ENCODE assay signal across 8 cellular contexts in genomic region chr20:49187330-49188100, GRCh38. TPM values are rescaled to one million over a fixed set of nuclear protein-coding genes. Genes with fewer than 3 reads are reported as not detected.
DNase-seq lines count a peak whose midpoint lies in the region; ATAC-seq and TF ChIP-seq lines count a peak whose summit lies in the region.

No MANE protein-coding gene starts in this region.

- peak overlapping the region; percentile 70; the same call in 1 of the 2 replicates for H3K27ac ChIP-seq in SK-N-MC

- H3K9me3 ChIP-seq in SK-N-MC (ENCODE audit: low read depth, low read length), result no peaks in the 10 kb centered on the region

- peak; percentile 21 for ATAC-seq in HG03095 (IDR thresholded peaks at IDR 0.05; ENCODE audit: unreplicated experiment)
- peak; percentile 67 for ATAC-seq in stimulated activated effector memory CD8-positive, alpha-beta T cell treated with anti-CD3 and anti-CD28 coated beads, Interleukin-12 subunit alpha, Interleukin-12 subunit beta, amount 100 ng/mL, for 72 hours

- peak overlapping the region; percentile 87 for H3K9ac ChIP-seq in SK-N-MC (ENCODE audit: insufficient read length)

- H3K36me3 Mint-ChIP-seq in stimulated activated effector memory CD8-positive, alpha-beta T cell treated with anti-CD3 and anti-CD28 coated beads, Interleukin-12 subunit alpha, Interleukin-12 subunit beta, amount 100 ng/mL, for 72 hours, result peaks cover 45% of the 10 kb centered on the region

- peak overlapping the region; percentile 95 for H3K4me3 ChIP-seq in SK-N-MC
- H3K4me3 ChIP-seq in cardiac fibroblast (replicated peaks in 1 of 2; ENCODE audit: low read depth in 2 of 2, low read length in 2 of 2), result peak overlapping the region; percentile 61 to 78
- peak overlapping the region; percentile 82 for H3K4me3 ChIP-seq in lower leg skin (ENCODE audit: low read depth, poor library complexity, severe bottlenecking)

- H3K4me1 Mint-ChIP-seq in stimulated activated effector memory CD8-positive, alpha-beta T cell treated with anti-CD3 and anti-CD28 coated beads, Interleukin-12 subunit alpha, Interleukin-12 subunit beta, amount 100 ng/mL, for 72 hours, result peaks cover 43% of the 10 kb centered on the region

- peaks cover 11% of the 10 kb centered on the region; the same call in 1 of the 2 replicates for H3K36me3 ChIP-seq in SK-N-MC (ENCODE audit: insufficient read depth, low read length)

- no peak for TF ChIP-seq POLR2A in lower leg skin (IDR thresholded peaks at IDR 0.05)

- peak in 2 of 3 experiments; percentile 28 to 67 for DNase-seq in NCI-H1417 (lab: John Stamatoyannopoulos, UW)
- no peak for DNase-seq in NCI-H1417 treated with DMSO at 0.1 percent for 48 hours (lab: John Stamatoyannopoulos, UW)
- no peak for DNase-seq in SK-N-MC (ENCODE audit: low read depth, low spot score)
- no peak for DNase-seq in cardiac fibroblast (ENCODE audit: low read depth in 2 of 2)
- peak in 1 of 2 donors; percentile 85 for DNase-seq in lower leg skin (ENCODE audit: low spot score in 2 of 2)
- peak; percentile 14 to 70 for DNase-seq in stimulated activated effector memory CD8-positive, alpha-beta T cell treated with anti-CD3 and anti-CD28 coated beads, Interleukin-12 subunit alpha, Interleukin-12 subunit beta, amount 100 ng/mL, for 72 hours (ENCODE audit: low spot score in 2 of 2)
- no peak for DNase-seq in DMS114 treated with DMSO at 0.1 percent for 48 hours (lab: John Stamatoyannopoulos, UW; ENCODE audit: unreplicated experiment)

- TF ChIP-seq CTCF in cardiac fibroblast (IDR thresholded peaks at IDR 0.05; ENCODE audit: low read depth, low read length) (no peak), lower leg skin (IDR thresholded peaks at IDR 0.05) (no peak)

- peak overlapping the region; percentile 84 for H3K4me3 Mint-ChIP-seq in stimulated activated effector memory CD8-positive, alpha-beta T cell treated with anti-CD3 and anti-CD28 coated beads, Interleukin-12 subunit alpha, Interleukin-12 subunit beta, amount 100 ng/mL, for 72 hours

- peak overlapping the region; percentile 72 for H3K27ac Mint-ChIP-seq in stimulated activated effector memory CD8-positive, alpha-beta T cell treated with anti-CD3 and anti-CD28 coated beads, Interleukin-12 subunit alpha, Interleukin-12 subunit beta, amount 100 ng/mL, for 72 hours

- intact Hi-C loops in lower leg skin (cut with DNase I; ENCODE audit: low total_unique reads), result no loop called here

- WGBS in lower leg skin, 2 donors, result 0 to 1% methylated on average over 44 to 46 of the region's 58 CpGs

- H3K9me3 Mint-ChIP-seq in stimulated activated effector memory CD8-positive, alpha-beta T cell treated with anti-CD3 and anti-CD28 coated beads, Interleukin-12 subunit alpha, Interleukin-12 subunit beta, amount 100 ng/mL, for 72 hours, result no peaks in the 10 kb centered on the region

RNA-seq across cellular contexts. Expression of gene STAU1, which starts 0.6 kb away (rescaled TPM):
- total RNA-seq in lower leg skin, result 10 to 100 TPM; 68.4 to 90.0 (median 77.0) TPM

RNA-seq across cellular contexts. Expression of gene DDX27, which starts 31.7 kb away (rescaled TPM):
- total RNA-seq in lower leg skin, result 10 to 100 TPM; 33.9 to 38.0 (median 36.7) TPM

Comparison
In these comparisons a context has a peak if more than half of its experiments do, and no peak if none do; other contexts are left out.
1. DNase-seq: peak in NCI-H1417 (2 of 3) and stimulated activated effector memory CD8-positive, alpha-beta T cell treated with anti-CD3 and anti-CD28 coated beads, Interleukin-12 subunit alpha, Interleukin-12 subunit beta, amount 100 ng/mL, for 72 hours (2 of 2); none in NCI-H1417 treated with DMSO at 0.1 percent for 48 hours (single experiment), SK-N-MC (single experiment), cardiac fibroblast (0 of 2) and DMS114 treated with DMSO at 0.1 percent for 48 hours (single experiment).
2. Peak in every context shown above with its lines, with median percentiles within 50 percentile points of each other: H3K4me3 ChIP-seq.